ENCODE assay signal across 1 cellular context in genomic region chr7:157670490-157671357, GRCh38.
TF ChIP-seq lines count a peak whose summit lies in the region.

No MANE protein-coding gene starts in this region.

TF ChIP-seq in HepG2, 621 proteins besides CTCF, POLR2A, EP300 and RAD21 (continued from another document):
- TF ChIP-seq TRIM22 (IDR thresholded peaks at IDR 0.05) = no peak
- no peak for TF ChIP-seq SMAD9 (CRISPR knock-in tag; IDR thresholded peaks at IDR 0.05)
- no peak for TF ChIP-seq MBNL3 (CRISPR knock-in tag; conservative IDR thresholded peaks at IDR 0.05)
- no peak for TF ChIP-seq CBX5 (CRISPR knock-in tag; IDR thresholded peaks at IDR 0.05; ENCODE audit: borderline replicate concordance)
- TF ChIP-seq KDM6A (CRISPR knock-in tag; IDR thresholded peaks at IDR 0.05; ENCODE audit: low read depth) = no peak
- no peak for TF ChIP-seq ZNF75D (CRISPR knock-in tag; IDR thresholded peaks at IDR 0.05; ENCODE audit: borderline replicate concordance)
- no peak for TF ChIP-seq PPARG (CRISPR knock-in tag; conservative IDR thresholded peaks at IDR 0.05)
- TF ChIP-seq SAP130 (CRISPR knock-in tag; IDR thresholded peaks at IDR 0.05; ENCODE audit: low read depth) = no peak
- TF ChIP-seq ZNF263 (CRISPR knock-in tag; IDR thresholded peaks at IDR 0.05) = peak; percentile 89
- TF ChIP-seq ZNF747 (CRISPR knock-in tag; IDR thresholded peaks at IDR 0.05; ENCODE audit: borderline replicate concordance) = no peak
- no peak for TF ChIP-seq MED8 (CRISPR knock-in tag; IDR thresholded peaks at IDR 0.05; ENCODE audit: insufficient replicate concordance)
- TF ChIP-seq ZNF276 (CRISPR knock-in tag; IDR thresholded peaks at IDR 0.05; ENCODE audit: low read depth) = no peak
- no peak for TF ChIP-seq FOXO1 (CRISPR knock-in tag; IDR thresholded peaks at IDR 0.05)
- 0 out of 2 replicates have a peak, but pooled peaks have one; percentile 7 for TF ChIP-seq HNF4G (IDR thresholded peaks at IDR 0.05; ENCODE audit: borderline replicate concordance, low read depth, low read length)
- no peak for TF ChIP-seq HNF4G (CRISPR knock-in tag; IDR thresholded peaks at IDR 0.05; ENCODE audit: borderline replicate concordance, low read depth)
- TF ChIP-seq PRDM10 (CRISPR knock-in tag; IDR thresholded peaks at IDR 0.05; ENCODE audit: low read depth) = no peak
- TF ChIP-seq ZBTB33 (CRISPR knock-in tag; IDR thresholded peaks at IDR 0.05) = peak; percentile 87
- no peak for TF ChIP-seq ZBTB4 (CRISPR knock-in tag; IDR thresholded peaks at IDR 0.05; ENCODE audit: borderline replicate concordance)
- TF ChIP-seq ZNF441 (CRISPR knock-in tag; IDR thresholded peaks at IDR 0.05; ENCODE audit: borderline replicate concordance) = no peak
- no peak for TF ChIP-seq CERS6 (CRISPR knock-in tag; IDR thresholded peaks at IDR 0.05)
- TF ChIP-seq GRHL1 (CRISPR knock-in tag; conservative IDR thresholded peaks at IDR 0.05) = no peak
- TF ChIP-seq ZNF839 (CRISPR knock-in tag; IDR thresholded peaks at IDR 0.05; ENCODE audit: borderline replicate concordance) = no peak
- TF ChIP-seq ZSCAN30 (CRISPR knock-in tag; IDR thresholded peaks at IDR 0.05) = no peak
